In genomic region chr15:67720556-67721175, GRCh38 we compare ENCODE assay signal across 1 cellular context.
A peak's percentile ranks its signal among the peaks of the same experiment; 100 is the strongest.
TF ChIP-seq lines count a peak whose summit lies in the region.

No MANE protein-coding gene starts in this region.

TF ChIP-seq in HEK293, 187 proteins besides CTCF, POLR2A, EP300 and RAD21 (continued from another document):
- TF ChIP-seq ZNF239 (tag by site-specific recombination; IDR thresholded peaks at IDR 0.05) (no peak), ZNF555 (tag by site-specific recombination; conservative IDR thresholded peaks at IDR 0.05) (no peak), ZNF133 (tag by site-specific recombination; IDR thresholded peaks at IDR 0.05) (no peak), ZNF155 (tag by site-specific recombination; IDR thresholded peaks at IDR 0.05) (no peak), ZNF433 (tag by site-specific recombination; IDR thresholded peaks at IDR 0.05; ENCODE audit: low read depth) (no peak), ZNF513 (tag by site-specific recombination; IDR thresholded peaks at IDR 0.05) (no peak), RBAK (tag by site-specific recombination; IDR thresholded peaks at IDR 0.05) (no peak), ZNF214 (tag by site-specific recombination; IDR thresholded peaks at IDR 0.05; ENCODE audit: borderline replicate concordance) (no peak), ZNF600 (tag by site-specific recombination; IDR thresholded peaks at IDR 0.05) (peak; percentile 72), OVOL3 (tag by site-specific recombination; IDR thresholded peaks at IDR 0.05) (peak; percentile 87), YY1 (tag by site-specific recombination; IDR thresholded peaks at IDR 0.05) (no peak), SP2 (tag by site-specific recombination; IDR thresholded peaks at IDR 0.05) (peak; percentile 57; the same call in 1 of the 2 replicates), SALL2 (tag by site-specific recombination; IDR thresholded peaks at IDR 0.05; ENCODE audit: borderline replicate concordance) (no peak), ZNF561 (tag by site-specific recombination; IDR thresholded peaks at IDR 0.05; ENCODE audit: borderline replicate concordance) (no peak; the same call in 1 of the 2 replicates), ZNF704 (tag by site-specific recombination; IDR thresholded peaks at IDR 0.05) (no peak), MZF1 (tag by site-specific recombination; IDR thresholded peaks at IDR 0.05; ENCODE audit: borderline replicate concordance) (peak; percentile 70), ZNF830 (tag by site-specific recombination; IDR thresholded peaks at IDR 0.05; ENCODE audit: low read depth) (no peak), ZNF2 (tag by site-specific recombination; IDR thresholded peaks at IDR 0.05) (peak; percentile 100), ZNF677 (tag by site-specific recombination; IDR thresholded peaks at IDR 0.05) (no peak), ZNF223 (tag by site-specific recombination; IDR thresholded peaks at IDR 0.05) (no peak), EGR2 (tag by site-specific recombination; IDR thresholded peaks at IDR 0.05; ENCODE audit: low read depth) (no peak), ZNF558 (tag by site-specific recombination; IDR thresholded peaks at IDR 0.05) (peak; percentile 68; the same call in 1 of the 2 replicates), ZNF391 (tag by site-specific recombination; IDR thresholded peaks at IDR 0.05; ENCODE audit: borderline replicate concordance, low read depth) (no peak), HOXA7 (CRISPR knock-in tag; IDR thresholded peaks at IDR 0.05; ENCODE audit: borderline replicate concordance) (no peak), REPIN1 (tag by site-specific recombination; IDR thresholded peaks at IDR 0.05; ENCODE audit: low read depth) (no peak), ZBTB20 (tag by site-specific recombination; IDR thresholded peaks at IDR 0.05) (0 out of 2 replicates have a peak, but pooled peaks have one; percentile 18), ZNF248 (tag by site-specific recombination; IDR thresholded peaks at IDR 0.05) (no peak), KLF10 (tag by site-specific recombination; IDR thresholded peaks at IDR 0.05) (peak; percentile 67), ZNF544 (tag by site-specific recombination; IDR thresholded peaks at IDR 0.05) (no peak), ZNF174 (tag by site-specific recombination; IDR thresholded peaks at IDR 0.05) (no peak), IKZF3 (tag by site-specific recombination; IDR thresholded peaks at IDR 0.05) (peak; percentile 96), ZNF473 (tag by site-specific recombination; IDR thresholded peaks at IDR 0.05) (no peak), HIC1 (tag by site-specific recombination; IDR thresholded peaks at IDR 0.05) (no peak; the same call in none of the 2 replicates), BCL11B (tag by site-specific recombination; IDR thresholded peaks at IDR 0.05; ENCODE audit: low read depth) (no peak), ZNF488 (tag by site-specific recombination; IDR thresholded peaks at IDR 0.05) (0 out of 2 replicates have a peak, but pooled peaks have one; percentile 45), ZNF138 (tag by site-specific recombination; IDR thresholded peaks at IDR 0.05; ENCODE audit: borderline replicate concordance) (no peak), ZNF658 (tag by site-specific recombination; IDR thresholded peaks at IDR 0.05) (no peak), ZSCAN16 (tag by site-specific recombination; IDR thresholded peaks at IDR 0.05) (peak; percentile 87), ZSCAN30 (tag by site-specific recombination; IDR thresholded peaks at IDR 0.05) (peak; percentile 97), ZNF350 (tag by site-specific recombination; IDR thresholded peaks at IDR 0.05) (no peak), OSR2 (tag by site-specific recombination; IDR thresholded peaks at IDR 0.05) (peak; percentile 99), ZNF843 (tag by site-specific recombination; IDR thresholded peaks at IDR 0.05) (peak; percentile 96), ZNF394 (tag by site-specific recombination; IDR thresholded peaks at IDR 0.05; ENCODE audit: borderline replicate concordance) (peak; percentile 43; the same call in 1 of the 2 replicates), ZNF146 (tag by site-specific recombination; IDR thresholded peaks at IDR 0.05) (no peak), ZNF514 (tag by site-specific recombination; IDR thresholded peaks at IDR 0.05) (no peak), ZXDB (tag by site-specific recombination; IDR thresholded peaks at IDR 0.05) (peak; percentile 87), ZBTB10 (tag by site-specific recombination; IDR thresholded peaks at IDR 0.05) (no peak), ZNF510 (tag by site-specific recombination; IDR thresholded peaks at IDR 0.05; ENCODE audit: insufficient replicate concordance) (no peak), ZSCAN18 (tag by site-specific recombination; IDR thresholded peaks at IDR 0.05) (no peak), ZNF362 (tag by site-specific recombination; IDR thresholded peaks at IDR 0.05) (no peak; the same call in 1 of the 2 replicates), GLI4 (tag by site-specific recombination; IDR thresholded peaks at IDR 0.05) (no peak), ZNF549 (tag by site-specific recombination; IDR thresholded peaks at IDR 0.05) (no peak), ZNF629 (tag by site-specific recombination; IDR thresholded peaks at IDR 0.05) (peak; percentile 89)
